ENCODE assay signal across 1 cellular context in genomic region chr3:155283092-155284056, GRCh38.
A peak's percentile ranks its signal among the peaks of the same experiment; 100 is the strongest.
TF ChIP-seq lines count a peak whose summit lies in the region.

No MANE protein-coding gene starts in this region.

TF ChIP-seq in K562, 482 proteins besides CTCF, POLR2A, EP300 and RAD21 (continued from another document):
- TF ChIP-seq BRD4 (IDR thresholded peaks at IDR 0.05) (no peak), NELFE (IDR thresholded peaks at IDR 0.05; ENCODE audit: insufficient read depth, insufficient read length) (no peak), ZFP1 (CRISPR knock-in tag; IDR thresholded peaks at IDR 0.05) (peak; percentile 67), ARNT (IDR thresholded peaks at IDR 0.05) (peak in 1 of 2 experiments; percentile 30; a peak in 1 of 4 replicates), ZNF586 (CRISPR knock-in tag; conservative IDR thresholded peaks at IDR 0.05) (0 out of 2 replicates have a peak, but pooled peaks have one; percentile 71), MYBL2 (IDR thresholded peaks at IDR 0.05; ENCODE audit: low read depth) (no peak), MYBL2 (CRISPR knock-in tag; IDR thresholded peaks at IDR 0.05; ENCODE audit: borderline replicate concordance) (no peak), CGGBP1 (CRISPR knock-in tag; IDR thresholded peaks at IDR 0.05) (no peak), PTTG1 (tag; IDR thresholded peaks at IDR 0.05; ENCODE audit: low read depth) (no peak), ZNF398 (CRISPR knock-in tag; IDR thresholded peaks at IDR 0.05) (peak; percentile 69), ZNF707 (CRISPR knock-in tag; conservative IDR thresholded peaks at IDR 0.05) (peak; percentile 52; the same call in 1 of the 2 replicates), BACH1 (tag; IDR thresholded peaks at IDR 0.05) (peak; percentile 56; the same call in 1 of the 2 replicates), PBX2 (CRISPR knock-in tag; IDR thresholded peaks at IDR 0.05; ENCODE audit: low read depth) (no peak), PBX2 (tag; conservative IDR thresholded peaks at IDR 0.05; ENCODE audit: low read depth) (no peak; the same call in 1 of the 2 replicates), ZNF592 (IDR thresholded peaks at IDR 0.05) (peak; percentile 94), NRF1 (conservative IDR thresholded peaks at IDR 0.05 in 1 of 2, IDR thresholded peaks at IDR 0.05 in 1 of 2) (no peak), NONO (IDR thresholded peaks at IDR 0.05; ENCODE audit: low read depth in 2 of 2, low read length in 1 of 2) (no peak), BCOR (IDR thresholded peaks at IDR 0.05) (0 out of 2 replicates have a peak, but pooled peaks have one; percentile 0), ZBTB2 (IDR thresholded peaks at IDR 0.05) (0 out of 2 replicates have a peak, but pooled peaks have one; percentile 0), HNRNPLL (IDR thresholded peaks at IDR 0.05; ENCODE audit: low read depth, low read length, poor library complexity, severe bottlenecking) (no peak), ELF1 (tag; IDR thresholded peaks at IDR 0.05) (no peak), TCFL5 (CRISPR knock-in tag; conservative IDR thresholded peaks at IDR 0.05) (peak; percentile 78), ZNF644 (tag; IDR thresholded peaks at IDR 0.05; ENCODE audit: low read depth) (peak; percentile 87; the same call in 1 of the 2 replicates), C11orf30 (IDR thresholded peaks at IDR 0.05; ENCODE audit: low read depth) (peak; percentile 65), ZNF311 (CRISPR knock-in tag; IDR thresholded peaks at IDR 0.05) (peak; percentile 91), GMEB1 (CRISPR knock-in tag; IDR thresholded peaks at IDR 0.05) (0 out of 2 replicates have a peak, but pooled peaks have one; percentile 24), DDX20 (tag; IDR thresholded peaks at IDR 0.05; ENCODE audit: low read depth) (peak; percentile 37; the same call in 1 of the 2 replicates), YBX1 (IDR thresholded peaks at IDR 0.05) (no peak), MAFG (tag; conservative IDR thresholded peaks at IDR 0.05) (peak; percentile 41; the same call in 1 of the 2 replicates), PML (IDR thresholded peaks at IDR 0.05; ENCODE audit: low read length) (0 out of 2 replicates have a peak, but pooled peaks have one; percentile 8), BRF2 (IDR thresholded peaks at IDR 0.05; ENCODE audit: borderline replicate concordance, insufficient read depth, insufficient read length) (no peak), PTRF (tag; IDR thresholded peaks at IDR 0.05) (peak; percentile 74), ILK (tag; IDR thresholded peaks at IDR 0.05; ENCODE audit: borderline replicate concordance, low read depth) (0 out of 2 replicates have a peak, but pooled peaks have one; percentile 46), ZNF23 (CRISPR knock-in tag; IDR thresholded peaks at IDR 0.05) (0 out of 2 replicates have a peak, but pooled peaks have one; percentile 41), ID3 (CRISPR knock-in tag; IDR thresholded peaks at IDR 0.05) (no peak), ID3 (tag; IDR thresholded peaks at IDR 0.05) (peak; percentile 3; the same call in 1 of the 2 replicates), TAF1 (IDR thresholded peaks at IDR 0.05; ENCODE audit: control insufficient read depth, extremely low read depth, insufficient read depth, low read length, severe bottlenecking) (no peak), ZNF395 (CRISPR knock-in tag; IDR thresholded peaks at IDR 0.05) (peak; percentile 82), MXD1 (CRISPR knock-in tag; IDR thresholded peaks at IDR 0.05; ENCODE audit: borderline replicate concordance, poor library complexity, severe bottlenecking) (peak; percentile 42)
